In the genomic region with DNA sequence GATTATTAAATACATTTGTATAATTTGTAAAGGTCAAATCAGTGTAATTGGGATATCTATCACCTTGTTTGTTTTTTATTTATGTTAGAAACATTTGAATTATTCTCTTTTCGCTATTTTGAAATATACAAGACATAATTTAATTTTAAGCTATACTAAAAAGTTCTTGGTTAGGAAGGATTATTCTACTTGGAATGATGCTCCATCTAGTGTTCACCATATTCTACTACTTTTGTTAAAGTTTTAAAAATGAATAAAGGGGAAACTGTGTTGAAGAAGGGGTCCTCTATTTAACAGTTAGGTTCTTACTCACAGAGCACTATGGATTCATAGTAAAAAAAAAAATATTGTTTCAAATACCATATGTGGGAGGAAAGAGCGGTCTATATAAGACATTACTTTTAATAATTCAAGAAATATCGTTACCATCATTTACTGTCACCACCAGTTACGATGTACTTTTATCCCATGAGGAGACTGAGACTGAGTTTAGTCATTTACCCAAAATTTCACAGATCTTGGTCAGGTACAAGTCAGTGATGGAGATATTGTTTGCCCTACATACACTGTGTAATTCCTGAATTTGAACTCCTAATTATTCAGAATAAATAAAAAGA, we compare ENCODE assay signal across 10 cellular contexts. TPM values are rescaled to one million over a fixed set of nuclear protein-coding genes. Genes with fewer than 3 reads are reported as not detected.
DNase-seq lines count a peak whose midpoint lies in the region; ATAC-seq and TF ChIP-seq lines count a peak whose summit lies in the region.
"Had no signal": no experiment of that assay in that cellular context is flagged by ENCODE, and none has a peak within 500 bp of the region (broad histone marks: within the 10 kb centered on the region; RNA-seq: fewer than 3 reads in every experiment).

No MANE protein-coding gene starts in this region.

- peak overlapping the region in 1 of 4 donors; percentile 97 for H3K27ac ChIP-seq in gastrocnemius medialis

- peaks cover 10% of the 10 kb centered on the region for H3K36me3 Mint-ChIP-seq in glutamatergic neuron (ENCODE audit: unreplicated experiment)

- H3K4me3 Mint-ChIP-seq in glutamatergic neuron (ENCODE audit: unreplicated experiment): no peak overlapping the region

- H3K27me3 ChIP-seq in gastrocnemius medialis: no peaks in the 10 kb centered on the region

- DNase-seq in DMS53 (lab: John Stamatoyannopoulos, UW) (peak; percentile 22), DMS53 treated with DMSO at 0.1 percent for 48 hours (lab: John Stamatoyannopoulos, UW; ENCODE audit: unreplicated experiment) (no peak), OCI-M1 (lab: John Stamatoyannopoulos, UW) (peak; percentile 54), epithelial cell of esophagus (ENCODE audit: low read depth) (no peak), gastrocnemius medialis (no peak), glutamatergic neuron (no peak)
- no peak for DNase-seq in central memory CD4-positive, alpha-beta T cell
- DNase-seq: activated CD4-positive, alpha-beta T cell treated with anti-CD3 and anti-CD28 coated beads for 4 hours; NCI-H226 had no signal

- ATAC-seq in gastrocnemius medialis (no peak), HG03159 (IDR thresholded peaks at IDR 0.05; ENCODE audit: unreplicated experiment) (no peak)

- peaks cover 6% of the 10 kb centered on the region for H3K9me3 Mint-ChIP-seq in glutamatergic neuron (ENCODE audit: unreplicated experiment)

- intact Hi-C loops in gastrocnemius medialis (cut with DNase I; ENCODE audit: low total_unique reads): loop anchor here (5.0 to 10.0 kb wide), 2 partner anchors 164 to 608 kb away; no protein-coding TSS in a partner anchor

- H3K4me1 Mint-ChIP-seq in glutamatergic neuron (ENCODE audit: low read depth, unreplicated experiment): no peaks in the 10 kb centered on the region

- H3K36me3 ChIP-seq in gastrocnemius medialis: no peaks in the 10 kb centered on the region

- no peaks in the 10 kb centered on the region for H3K9me3 ChIP-seq in gastrocnemius medialis

- in situ Hi-C loops in gastrocnemius medialis (cut with MboI; ENCODE audit: low sequenced_read_pairs in 4 of 4): loop anchor here in 3 of 4 donors (5.0 to 10.0 kb wide), 3 partner anchors 52 to 102 kb away; no protein-coding TSS in a partner anchor

- no peak for TF ChIP-seq POLR2A in gastrocnemius medialis (IDR thresholded peaks at IDR 0.05)

- no peak overlapping the region for H3K27ac Mint-ChIP-seq in glutamatergic neuron (ENCODE audit: unreplicated experiment)

- no peak overlapping the region for H3K4me3 ChIP-seq in epithelial cell of esophagus (ENCODE audit: low read length)
- H3K4me3 ChIP-seq in gastrocnemius medialis: no peak overlapping the region

- H3K4me1 ChIP-seq in gastrocnemius medialis: peaks cover 27 to 37% of the 10 kb centered on the region in 2 donors

- no peaks in the 10 kb centered on the region for H3K27me3 Mint-ChIP-seq in glutamatergic neuron (ENCODE audit: unreplicated experiment)

- TF ChIP-seq CTCF in epithelial cell of esophagus (IDR thresholded peaks at IDR 0.05; ENCODE audit: insufficient read depth, low read depth, low read length, missing control alignments) (peak; percentile 21), gastrocnemius medialis (IDR thresholded peaks at IDR 0.05 in 4 of 5, conservative IDR thresholded peaks at IDR 0.05 in 1 of 5) (peak; percentile 18 to 58 (median 37)), glutamatergic neuron (IDR thresholded peaks at IDR 0.05; ENCODE audit: partially characterized antibody, unreplicated experiment) (no peak)

RNA-seq across cellular contexts. Expression of gene STOM, which starts 6.3 kb away (rescaled TPM):
- total RNA-seq in gastrocnemius medialis (10 to 100 TPM; 60.0 to 89.5 (median 76.3) TPM), glutamatergic neuron (ENCODE audit: unreplicated experiment) (2.0 TPM)

Comparison
In these comparisons a context has a peak if more than half of its experiments do, and no peak if none do; other contexts are left out.
1. DNase-seq: peak in DMS53 (single experiment) and OCI-M1 (single experiment); none in DMS53 treated with DMSO at 0.1 percent for 48 hours (single experiment), epithelial cell of esophagus (single experiment), gastrocnemius medialis (0 of 2), glutamatergic neuron (single experiment) and central memory CD4-positive, alpha-beta T cell (single experiment).
2. RNA of gene STOM, which starts 6.3 kb away (total RNA-seq): 60.0 to 89.5 TPM in gastrocnemius medialis; 2.0 TPM in glutamatergic neuron (single experiment); every median in the first group is over 10 times any median in the second.